25 cellular contexts compared by ENCODE assay signal in genomic region chr4:163920426-163920825, GRCh38.
DNase-seq lines count a peak whose midpoint lies in the region; ATAC-seq and TF ChIP-seq lines count a peak whose summit lies in the region.
"Had no signal": no experiment of that assay in that cellular context is flagged by ENCODE, and none has a peak within 500 bp of the region (broad histone marks: within the 10 kb centered on the region; RNA-seq: fewer than 3 reads in every experiment).

No MANE protein-coding gene starts in this region.

- H3K4me1 ChIP-seq in Loucy (ENCODE audit: insufficient read depth, low read length, poor library complexity, severe bottlenecking), result peaks cover 33% of the 10 kb centered on the region
- H3K4me1 ChIP-seq in ascending aorta, result no peaks in the 10 kb centered on the region
- H3K4me1 ChIP-seq: A549; BE2C; BLaER1 treated with 17β-estradiol and CSF1 and Interleukin-3, amounts not matched to agents 10 nM and 100 nM had no signal

- H3K27ac Mint-ChIP-seq in WTC11 (no peak overlapping the region; the same call in 1 of the 2 replicates), glutamatergic neuron (ENCODE audit: unreplicated experiment) (peak overlapping the region; percentile 66)
- H3K27ac Mint-ChIP-seq: CD14-positive monocyte; CD4-positive, alpha-beta T cell; CD8-positive, alpha-beta memory T cell had no signal

- H3K36me3 Mint-ChIP-seq in WTC11, result no peaks in the 10 kb centered on the region
- no peaks in the 10 kb centered on the region for H3K36me3 Mint-ChIP-seq in glutamatergic neuron (ENCODE audit: unreplicated experiment)
- H3K36me3 Mint-ChIP-seq: CD14-positive monocyte; CD8-positive, alpha-beta memory T cell had no signal

- in situ Hi-C loops in GM13977 (cut with MboI; ENCODE audit: low pct_unique_long_range_greater_than_20kb, low sequenced_read_pairs, unreplicated experiment), result no loop called here

- DNase-seq in WTC11 (ENCODE audit: low spot score) (no peak), glutamatergic neuron (peak; percentile 21), myocyte (ENCODE audit: low read depth) (peak; percentile 7), ascending aorta (ENCODE audit: low spot score in 2 of 2) (no peak), NCI-H2196 treated with DMSO at 0.1 percent for 48 hours (lab: John Stamatoyannopoulos, UW; ENCODE audit: unreplicated experiment) (no peak), GM13977 (ENCODE audit: low spot score) (no peak)
- DNase-seq: 8988T; ACHN; AML-193; BE2C; CD4-positive, alpha-beta T cell; CD8-positive, alpha-beta memory T cell; DMS 273 treated with DMSO at 0.1 percent for 48 hours; DMS79; EL; GDM1; GOT3; H7; HCEC 1CT had no signal

- no peaks in the 10 kb centered on the region for H3K79me2 ChIP-seq in Loucy (ENCODE audit: insufficient read depth, low read length)

- no peak overlapping the region for H3K27ac ChIP-seq in ascending aorta
- H3K27ac ChIP-seq: A549; BLaER1 treated with 17β-estradiol and CSF1 and Interleukin-3, amounts not matched to agents 10 nM and 100 nM had no signal

- no peaks in the 10 kb centered on the region for H3K9me3 ChIP-seq in Loucy (ENCODE audit: insufficient read depth, low read depth, low read length)
- no peaks in the 10 kb centered on the region for H3K9me3 ChIP-seq in ascending aorta
- H3K9me3 ChIP-seq: A549; BE2C; BLaER1 treated with 17β-estradiol and CSF1 and Interleukin-3, amounts not matched to agents 10 nM and 100 nM had no signal

- H3K9me2 ChIP-seq in Loucy (replicated peaks; ENCODE audit: low read depth, low read length), result no peaks in the 10 kb centered on the region

- H2AFZ ChIP-seq in Loucy (ENCODE audit: low read length), result peak overlapping the region; percentile 17; the same call in 1 of the 2 replicates

- H3K4me3 ChIP-seq in Loucy (ENCODE audit: low read length, poor library complexity, severe bottlenecking), result no peak overlapping the region
- H3K4me3 ChIP-seq in ascending aorta, result no peak overlapping the region
- H3K4me3 ChIP-seq: A549; BLaER1 treated with 17β-estradiol and CSF1 and Interleukin-3, amounts not matched to agents 10 nM and 100 nM; GM12878 had no signal

- ATAC-seq in WTC11 (peak; percentile 78), HG03439 (IDR thresholded peaks at IDR 0.05; ENCODE audit: unreplicated experiment) (no peak)
- ATAC-seq: A549, GM12878 had no signal

- intact Hi-C loops in ascending aorta (cut with DNase I), result no loop called here

- no peaks in the 10 kb centered on the region for H3K9me3 Mint-ChIP-seq in WTC11
- no peaks in the 10 kb centered on the region for H3K9me3 Mint-ChIP-seq in glutamatergic neuron (ENCODE audit: unreplicated experiment)
- H3K9me3 Mint-ChIP-seq: CD14-positive monocyte; CD4-positive, alpha-beta T cell had no signal

- H3K36me3 ChIP-seq in Loucy (ENCODE audit: insufficient read depth, low read length), result no peaks in the 10 kb centered on the region
- no peaks in the 10 kb centered on the region for H3K36me3 ChIP-seq in ascending aorta
- H3K36me3 ChIP-seq: BE2C; BLaER1 treated with 17β-estradiol and CSF1 and Interleukin-3, amounts not matched to agents 10 nM and 100 nM had no signal

- no peaks in the 10 kb centered on the region for H3K27me3 ChIP-seq in Loucy (ENCODE audit: insufficient read depth, low read length, poor library complexity, severe bottlenecking)
- H3K27me3 ChIP-seq in ascending aorta, result no peaks in the 10 kb centered on the region
- H3K27me3 ChIP-seq: BE2C; BLaER1 treated with 17β-estradiol and CSF1 and Interleukin-3, amounts not matched to agents 10 nM and 100 nM had no signal

- H3K4me3 Mint-ChIP-seq in WTC11, result no peak overlapping the region
- no peak overlapping the region for H3K4me3 Mint-ChIP-seq in glutamatergic neuron (ENCODE audit: unreplicated experiment)
- H3K4me3 Mint-ChIP-seq: CD14-positive monocyte; CD4-positive, alpha-beta T cell; CD8-positive, alpha-beta memory T cell had no signal

- H3K4me1 Mint-ChIP-seq in WTC11 (no peaks in the 10 kb centered on the region), glutamatergic neuron (ENCODE audit: low read depth, unreplicated experiment) (peaks cover 4% of the 10 kb centered on the region)
- H3K4me1 Mint-ChIP-seq: CD14-positive monocyte; CD8-positive, alpha-beta memory T cell had no signal

- POLR2A ChIA-PET in WTC11 (lab: Charles Lee), result no interaction called here

- TF ChIP-seq CTCF in Loucy (conservative IDR thresholded peaks at IDR 0.05; ENCODE audit: low read length), result no peak
- no peak for TF ChIP-seq CTCF in WTC11 (IDR thresholded peaks at IDR 0.05)
- no peak for TF ChIP-seq CTCF in glutamatergic neuron (IDR thresholded peaks at IDR 0.05; ENCODE audit: partially characterized antibody, unreplicated experiment)
- TF ChIP-seq CTCF in ascending aorta (IDR thresholded peaks at IDR 0.05), result no peak
- no peak for TF ChIP-seq CTCF in GM13977 (IDR thresholded peaks at IDR 0.05; ENCODE audit: extremely low read depth, insufficient read depth, missing control alignments)

- no peaks in the 10 kb centered on the region for H3F3A ChIP-seq in Loucy (ENCODE audit: low read depth)

- no peaks in the 10 kb centered on the region for H4K20me1 ChIP-seq in Loucy (ENCODE audit: insufficient read depth, low read length, poor library complexity, severe bottlenecking)
- H4K20me1 ChIP-seq: BLaER1 treated with 17β-estradiol and CSF1 and Interleukin-3, amounts not matched to agents 10 nM and 100 nM had no signal

- no peak overlapping the region for H3K4me2 ChIP-seq in Loucy (ENCODE audit: low read depth, low read length, poor library complexity, severe bottlenecking)
- H3K4me2 ChIP-seq: A549; BLaER1 treated with 17β-estradiol and CSF1 and Interleukin-3, amounts not matched to agents 10 nM and 100 nM had no signal

- CTCF ChIA-PET in WTC11 (lab: Charles Lee), result interaction anchor here (1.3 kb wide), 1 partner anchor 19 kb away, joined by 3 read pairs; no protein-coding TSS in a partner anchor

- no peak overlapping the region for H3K9ac ChIP-seq in Loucy (ENCODE audit: low read depth, low read length, poor library complexity, severe bottlenecking)
- H3K9ac ChIP-seq: BLaER1 treated with 17β-estradiol and CSF1 and Interleukin-3, amounts not matched to agents 10 nM and 100 nM had no signal

- H3K27me3 Mint-ChIP-seq in WTC11 (ENCODE audit: low read depth), result no peaks in the 10 kb centered on the region
- no peaks in the 10 kb centered on the region for H3K27me3 Mint-ChIP-seq in glutamatergic neuron (ENCODE audit: unreplicated experiment)
- H3K27me3 Mint-ChIP-seq: CD4-positive, alpha-beta T cell; CD8-positive, alpha-beta memory T cell had no signal

TF ChIP-seq in WTC11, 78 proteins besides CTCF, POLR2A, EP300 and RAD21 (continues in another document):
- TF ChIP-seq ZNF121 (CRISPR knock-in tag; IDR thresholded peaks at IDR 0.05), result no peak
- TF ChIP-seq ZNF425 (CRISPR knock-in tag; conservative IDR thresholded peaks at IDR 0.05), result no peak
- TF ChIP-seq MAX (CRISPR knock-in tag; IDR thresholded peaks at IDR 0.05), result no peak
- no peak for TF ChIP-seq HMGA2 (CRISPR knock-in tag; IDR thresholded peaks at IDR 0.05)
- no peak for TF ChIP-seq AFF4 (CRISPR knock-in tag; IDR thresholded peaks at IDR 0.05; ENCODE audit: borderline replicate concordance)
- no peak for TF ChIP-seq ZNF317 (CRISPR knock-in tag; IDR thresholded peaks at IDR 0.05; ENCODE audit: borderline replicate concordance, low read depth)
- no peak for TF ChIP-seq GRHL2 (CRISPR knock-in tag; IDR thresholded peaks at IDR 0.05; ENCODE audit: insufficient replicate concordance, severe bottlenecking)

Comparison
In these comparisons a context has a peak if more than half of its experiments do, and no peak if none do; other contexts are left out.
1. DNase-seq: peak in glutamatergic neuron (single experiment) and myocyte (single experiment); none in WTC11 (single experiment), ascending aorta (0 of 2), NCI-H2196 treated with DMSO at 0.1 percent for 48 hours (single experiment) and GM13977 (single experiment).